In genomic region chr17:49438885-49439284, GRCh38 we compare ENCODE assay signal across 18 cellular contexts. TPM values are rescaled to one million over a fixed set of nuclear protein-coding genes. Genes with fewer than 3 reads are reported as not detected.
A peak's percentile ranks its signal among the peaks of the same experiment; 100 is the strongest.
DNase-seq lines count a peak whose midpoint lies in the region; ATAC-seq and TF ChIP-seq lines count a peak whose summit lies in the region.
"Had no signal": no experiment of that assay in that cellular context is flagged by ENCODE, and none has a peak within 500 bp of the region (broad histone marks: within the 10 kb centered on the region; RNA-seq: fewer than 3 reads in every experiment).

No MANE protein-coding gene starts in this region.

- H3F3A ChIP-seq in smooth muscle cell (ENCODE audit: low read depth) = no peaks in the 10 kb centered on the region

- WGBS in smooth muscle cell (ENCODE audit: low lambda C conversion rate) = 7% methylated on average over 10 of the region's 11 CpGs
- WGBS in psoas muscle, 3 donors = 9 to 11% (median 10%) methylated on average over 11 of the region's 11 CpGs

- peak overlapping the region; percentile 39 for H3K27ac ChIP-seq in OCI-LY7 (ENCODE audit: low read depth, low read length, poor library complexity, severe bottlenecking)
- H3K27ac ChIP-seq in smooth muscle cell (ENCODE audit: low read depth) = no peak overlapping the region
- no peak overlapping the region for H3K27ac ChIP-seq in psoas muscle
- H3K27ac ChIP-seq: esophagus squamous epithelium, Peyer's patch, spleen, thyroid gland had no signal

- peaks cover 26% of the 10 kb centered on the region for H3K4me1 ChIP-seq in OCI-LY7 (ENCODE audit: insufficient read depth, low read length, poor library complexity, severe bottlenecking)
- peaks cover 9% of the 10 kb centered on the region for H3K4me1 ChIP-seq in iPS-15b (ENCODE audit: control insufficient read depth, insufficient read depth, low read length)
- peaks cover 24% of the 10 kb centered on the region for H3K4me1 ChIP-seq in smooth muscle cell (ENCODE audit: low read depth)
- no peaks in the 10 kb centered on the region for H3K4me1 ChIP-seq in psoas muscle
- H3K4me1 ChIP-seq: Peyer's patch, thyroid gland had no signal

- H3K4me1 Mint-ChIP-seq in activated CD8-positive, alpha-beta memory T cell treated with anti-CD3 and anti-CD28 coated beads, Interleukin-2, amount 10 ng/mL, durations not matched to agents 7 days and 5 days = peaks cover 2% of the 10 kb centered on the region

- CTCF ChIA-PET in activated CD8-positive, alpha-beta memory T cell treated with anti-CD3 and anti-CD28 coated beads, Interleukin-2, amount 10 ng/mL, durations not matched to agents 7 days and 5 days (lab: Charles Lee) = interaction anchor here (1.7 to 9.9 kb wide), 3 partner anchors 31 to 117 kb away, joined by 4 to 122 read pairs (median 8); no protein-coding TSS in a partner anchor
- CTCF ChIA-PET in OCI-LY7 (lab: Charles Lee; ENCODE audit: unreplicated experiment) = no interaction called here

- peaks cover 43% of the 10 kb centered on the region for H3K27me3 Mint-ChIP-seq in activated CD8-positive, alpha-beta memory T cell treated with anti-CD3 and anti-CD28 coated beads, Interleukin-2, amount 10 ng/mL, durations not matched to agents 7 days and 5 days

- intact Hi-C loops in OCI-LY7 (cut with micrococcal nuclease; ENCODE audit: unreplicated experiment) = loop anchor here (5.0 kb wide), 2 partner anchors 58 to 258 kb away; partner anchors contain the start of gene NGFR
- intact Hi-C loops in psoas muscle (cut with DNase I) = loop anchor here in 1 of 2 donors (5.0 to 10.0 kb wide), 2 partner anchors 33 to 266 kb away; partner anchors contain the start of gene SLC35B1

- no TSS peak for BruUV-seq in OCI-LY7 (replicated peaks; lab: Mats Ljungman, UMichigan)

- peaks cover 30% of the 10 kb centered on the region for H3K27me3 ChIP-seq in iPS-15b (ENCODE audit: control insufficient read depth, insufficient read depth, low read length)
- no peaks in the 10 kb centered on the region for H3K27me3 ChIP-seq in smooth muscle cell (ENCODE audit: low read depth)
- H3K27me3 ChIP-seq in psoas muscle (ENCODE audit: insufficient read depth in 3 of 3, low read length in 2 of 3) = peaks cover 0 to 19% (median 12%) of the 10 kb centered on the region in 3 donors
- H3K27me3 ChIP-seq: Peyer's patch, thyroid gland had no signal

- H3K27ac Mint-ChIP-seq in activated CD8-positive, alpha-beta memory T cell treated with anti-CD3 and anti-CD28 coated beads, Interleukin-2, amount 10 ng/mL, durations not matched to agents 7 days and 5 days = no peak overlapping the region
- H3K27ac Mint-ChIP-seq: activated naive CD8-positive, alpha-beta T cell; HFFc6; natural killer cell treated with Interleukin-12 subunit alpha and Interleukin-12 subunit beta and Interleukin-15 and Interleukin-18, amount 100 ng/mL, for 72 hours had no signal

- DNase-seq in activated CD8-positive, alpha-beta memory T cell treated with anti-CD3 and anti-CD28 coated beads, Interleukin-2, amount 10 ng/mL, durations not matched to agents 7 days and 5 days = no peak
- DNase-seq in activated CD8-positive, alpha-beta memory T cell treated with anti-CD3 and anti-CD28 coated beads for 24 hours = no peak
- DNase-seq in OCI-LY7 (ENCODE audit: low spot score) (peak; percentile 89), smooth muscle cell (lab: John Stamatoyannopoulos, UW; ENCODE audit: unreplicated experiment) (no peak), superior temporal gyrus (ENCODE audit: extremely low spot score) (no peak), psoas muscle (no peak), ecto neural progenitor cell (ENCODE audit: low spot score) (no peak)
- DNase-seq: DMS 273 treated with DMSO at 0.1 percent for 48 hours, esophagus squamous epithelium, HFFc6, NCI-H2081 treated with DMSO at 0.1 percent for 48 hours, Peyer's patch, spleen, T1000, thyroid gland had no signal

- H2AFZ ChIP-seq in OCI-LY7 (ENCODE audit: low read length) (peak overlapping the region; percentile 64), smooth muscle cell (ENCODE audit: low read depth) (peak overlapping the region; percentile 64)

- H4K20me1 ChIP-seq in OCI-LY7 (ENCODE audit: insufficient read depth, low read length) = no peaks in the 10 kb centered on the region
- H4K20me1 ChIP-seq in smooth muscle cell (ENCODE audit: low read depth) = no peaks in the 10 kb centered on the region

- no peaks in the 10 kb centered on the region for H3K9me2 ChIP-seq in OCI-LY7 (ENCODE audit: insufficient read depth, low read length)

- H3K4me3 ChIP-seq in OCI-LY7 (ENCODE audit: low read depth, low read length, poor library complexity, severe bottlenecking) (peak overlapping the region; percentile 26), iPS-15b (ENCODE audit: low read depth, low read length) (peak overlapping the region; percentile 54), smooth muscle cell (peak overlapping the region; percentile 30), psoas muscle (no peak overlapping the region)
- H3K4me3 ChIP-seq: esophagus squamous epithelium, Peyer's patch, spleen, thyroid gland had no signal

- peak; percentile 33 for ATAC-seq in activated CD8-positive, alpha-beta memory T cell treated with anti-CD3 and anti-CD28 coated beads, Interleukin-2, amount 10 ng/mL, durations not matched to agents 7 days and 5 days
- ATAC-seq in psoas muscle = no peak
- ATAC-seq: natural killer cell treated with Interleukin-12 subunit alpha and Interleukin-12 subunit beta and Interleukin-15 and Interleukin-18, amount 100 ng/mL, for 72 hours had no signal

- H3K36me3 ChIP-seq in OCI-LY7 (ENCODE audit: insufficient read depth, low read length) (no peaks in the 10 kb centered on the region), iPS-15b (ENCODE audit: control insufficient read depth, insufficient read depth, low read length) (no peaks in the 10 kb centered on the region), smooth muscle cell (ENCODE audit: low read depth) (no peaks in the 10 kb centered on the region), psoas muscle (ENCODE audit: insufficient read depth in 1 of 2, low read depth in 1 of 2) (no peaks in the 10 kb centered on the region)
- H3K36me3 ChIP-seq: esophagus squamous epithelium, Peyer's patch, spleen, thyroid gland had no signal

- H3K9ac ChIP-seq in iPS-15b (ENCODE audit: low read depth, low read length) (no peak overlapping the region), smooth muscle cell (ENCODE audit: low read depth) (no peak overlapping the region)

- TF ChIP-seq CTCF in OCI-LY7 (conservative IDR thresholded peaks at IDR 0.05; ENCODE audit: low read length) = peak; percentile 62
- no peak for TF ChIP-seq CTCF in smooth muscle cell (IDR thresholded peaks at IDR 0.05; ENCODE audit: borderline replicate concordance, insufficient read depth, poor library complexity, severe bottlenecking)
- no peak for TF ChIP-seq CTCF in psoas muscle (IDR thresholded peaks at IDR 0.05)

- POLR2A ChIA-PET in OCI-LY7 (lab: Charles Lee) = interaction anchor here (0.6 to 1.9 kb wide), 2 partner anchors 72 to 959 kb away, joined by 5 read pairs; no protein-coding TSS in a partner anchor

- H3K9me3 Mint-ChIP-seq in activated CD8-positive, alpha-beta memory T cell treated with anti-CD3 and anti-CD28 coated beads, Interleukin-2, amount 10 ng/mL, durations not matched to agents 7 days and 5 days (ENCODE audit: low read depth) = no peaks in the 10 kb centered on the region
- H3K9me3 Mint-ChIP-seq: HFFc6; natural killer cell treated with Interleukin-12 subunit alpha and Interleukin-12 subunit beta and Interleukin-15 and Interleukin-18, amount 100 ng/mL, for 72 hours had no signal

- peak overlapping the region; percentile 52 for H3K4me2 ChIP-seq in OCI-LY7 (ENCODE audit: low read length)
- H3K4me2 ChIP-seq in smooth muscle cell = peak overlapping the region; percentile 83

- H3K4me3 Mint-ChIP-seq in activated CD8-positive, alpha-beta memory T cell treated with anti-CD3 and anti-CD28 coated beads, Interleukin-2, amount 10 ng/mL, durations not matched to agents 7 days and 5 days = no peak overlapping the region
- H3K4me3 Mint-ChIP-seq: activated naive CD8-positive, alpha-beta T cell; HFFc6; natural killer cell treated with Interleukin-12 subunit alpha and Interleukin-12 subunit beta and Interleukin-15 and Interleukin-18, amount 100 ng/mL, for 72 hours had no signal

- H3K79me2 ChIP-seq in OCI-LY7 (ENCODE audit: insufficient read depth, low read depth, low read length) (no peaks in the 10 kb centered on the region), smooth muscle cell (ENCODE audit: low read depth) (no peaks in the 10 kb centered on the region)

- H3K36me3 Mint-ChIP-seq in activated CD8-positive, alpha-beta memory T cell treated with anti-CD3 and anti-CD28 coated beads, Interleukin-2, amount 10 ng/mL, durations not matched to agents 7 days and 5 days = no peaks in the 10 kb centered on the region
- H3K36me3 Mint-ChIP-seq: activated naive CD8-positive, alpha-beta T cell; natural killer cell treated with Interleukin-12 subunit alpha and Interleukin-12 subunit beta and Interleukin-15 and Interleukin-18, amount 100 ng/mL, for 72 hours had no signal

- H3K9me3 ChIP-seq in OCI-LY7 (ENCODE audit: low read length) (no peaks in the 10 kb centered on the region), iPS-15b (ENCODE audit: control insufficient read depth, insufficient read depth, low read length) (no peaks in the 10 kb centered on the region), smooth muscle cell (replicated peaks; ENCODE audit: low read depth) (no peaks in the 10 kb centered on the region), psoas muscle (no peaks in the 10 kb centered on the region)
- H3K9me3 ChIP-seq: esophagus squamous epithelium, Peyer's patch, spleen, thyroid gland had no signal

RNA-seq across cellular contexts. Expression of gene PHB1, which starts 24.2 kb away (rescaled TPM):
- total RNA-seq in activated CD8-positive, alpha-beta memory T cell treated with anti-CD3 and anti-CD28 coated beads, Interleukin-2, amount 10 ng/mL, durations not matched to agents 7 days and 5 days = 100 to 1,000 TPM; 150 to 227 TPM
- total RNA-seq in OCI-LY7 (2014; rRNA removed; shearing (Covaris generic)) = 131 and 137 TPM in 2 replicates
- total RNA-seq in OCI-LY7 (2022) = 175 and 217 TPM in 2 replicates
- total RNA-seq in smooth muscle cell = 80.8 and 90.1 TPM in 2 replicates
- polyA plus RNA-seq in smooth muscle cell = 181 and 184 TPM in 2 replicates
- total RNA-seq in psoas muscle = 100 to 1,000 TPM; 134 to 209 (median 168) TPM
- polyA plus RNA-seq in psoas muscle = 100 to 1,000 TPM; 175 to 364 (median 210) TPM

RNA-seq across cellular contexts. Expression of gene NGFR, which starts 56.2 kb away (rescaled TPM):
- total RNA-seq in activated CD8-positive, alpha-beta memory T cell treated with anti-CD3 and anti-CD28 coated beads, Interleukin-2, amount 10 ng/mL, durations not matched to agents 7 days and 5 days = under 1 TPM; 0.07 to 0.20 TPM
- 0.13 and 1.1 TPM in 2 replicates for total RNA-seq in OCI-LY7 (2014; rRNA removed; shearing (Covaris generic))
- total RNA-seq in OCI-LY7 (2022) (0.10 and 0.17 TPM in 2 replicates), smooth muscle cell (1.3 and 2.4 TPM in 2 replicates), psoas muscle (10 to 100 TPM in 1 of 4 donors, 1 to 10 TPM in 3; 1.6 to 13.5 (median 3.7) TPM)
- polyA plus RNA-seq in smooth muscle cell (2.3 and 2.5 TPM in 2 replicates), psoas muscle (1 to 10 TPM in 1 of 3 donors, under 1 TPM in 2; 0.74 to 5.1 (median 0.77) TPM)
